In genomic region chr10:73096452-73097304, GRCh38 we compare ENCODE assay signal across 8 cellular contexts.
DNase-seq lines count a peak whose midpoint lies in the region; ATAC-seq, FAIRE-seq and TF ChIP-seq lines count a peak whose summit lies in the region.

Gene P4HA1 (minus strand): TSS chr10:73096866. CDS start chr10:73074883, 21,983 bp downstream.

- peak; percentile 82 for DNase-seq in DMS 273 treated with DMSO at 0.1 percent for 48 hours (lab: John Stamatoyannopoulos, UW)
- DNase-seq in HuH-7 (ENCODE audit: low spot score) = peak; percentile 89
- DNase-seq in activated CD8-positive, alpha-beta memory T cell treated with anti-CD3 and anti-CD28 coated beads, Interleukin-2, amount 50 U/mL, for 4 hours = peak; percentile 99
- DNase-seq in middle frontal gyrus (ENCODE audit: extremely low spot score, low spot score) = peak; percentile 98
- peak; percentile 99 for DNase-seq in stimulated activated CD8-positive, alpha-beta memory T cell treated with anti-CD3 and anti-CD28 coated beads, Interleukin-2, amount 100 ng/mL, for 48 hours (ENCODE audit: low read depth in 2 of 2)

- no peaks in the 10 kb centered on the region for H3K9me2 ChIP-seq in OCI-LY1 (ENCODE audit: low read depth, low read length)

- H3K27ac ChIP-seq in OCI-LY1 (ENCODE audit: low read depth, low read length, poor library complexity, severe bottlenecking) = peak within 1 kb of the TSS; percentile 90

- H2AFZ ChIP-seq in OCI-LY1 (ENCODE audit: low read length) = peak within 1 kb of the TSS; percentile 76; the same call in 1 of the 2 replicates

- peak; percentile 67 for TF ChIP-seq CTCF in OCI-LY1 (IDR thresholded peaks at IDR 0.05; ENCODE audit: low read length)

- H3K36me3 ChIP-seq in OCI-LY1 (ENCODE audit: insufficient read depth, low read length) = no peaks in the 10 kb centered on the region

- peak within 1 kb of the TSS; percentile 77 for H3K4me2 ChIP-seq in OCI-LY1 (ENCODE audit: low read length)

- no peaks in the 10 kb centered on the region for H3K27me3 ChIP-seq in OCI-LY1 (ENCODE audit: insufficient read depth, low read length)

- FAIRE-seq in endometrium (lab: Jason Lieb, UNC) = peak; percentile 91

- no peaks in the 10 kb centered on the region for H3K9me3 ChIP-seq in OCI-LY1 (ENCODE audit: low read length)

- peak; percentile 77 for ATAC-seq in GM21515 (IDR thresholded peaks at IDR 0.05; ENCODE audit: unreplicated experiment)

- H4K20me1 ChIP-seq in OCI-LY1 (ENCODE audit: insufficient read depth, low read length) = peaks cover 2% of the 10 kb centered on the region; the same call in 1 of the 2 replicates

- H3K79me2 ChIP-seq in OCI-LY1 (ENCODE audit: insufficient read depth, low read length) = peaks cover 35% of the 10 kb centered on the region

- no peaks in the 10 kb centered on the region; the same call in 1 of the 2 replicates for H3F3A ChIP-seq in OCI-LY1 (ENCODE audit: insufficient read depth, low read length)

- H3K4me3 ChIP-seq in OCI-LY1 (ENCODE audit: low read depth, low read length, poor library complexity, severe bottlenecking) = peak within 1 kb of the TSS; percentile 79

- peaks cover 30% of the 10 kb centered on the region for H3K4me1 ChIP-seq in OCI-LY1 (ENCODE audit: insufficient read depth, low read length, severe bottlenecking)

- H3K9ac ChIP-seq in OCI-LY1 (ENCODE audit: low read length) = peak within 1 kb of the TSS; percentile 84

Comparison
In these comparisons a context has a peak if more than half of its experiments do, and no peak if none do; other contexts are left out.
1. Peak in every context shown above with its lines: DNase-seq, ATAC-seq, H3K4me3 ChIP-seq and H3K27ac ChIP-seq.